ENCODE assay signal across 1 cellular context in genomic region chr17:39194089-39194984, GRCh38.
TF ChIP-seq lines count a peak whose summit lies in the region.

No MANE protein-coding gene starts in this region.

TF ChIP-seq in GM12878, 131 proteins besides CTCF, POLR2A, EP300 and RAD21:
- TF ChIP-seq SRF (IDR thresholded peaks at IDR 0.05; ENCODE audit: low read depth in 2 of 2, low read length in 2 of 2), result no peak
- no peak for TF ChIP-seq SMAD5 (IDR thresholded peaks at IDR 0.05; ENCODE audit: low read depth)
- no peak for TF ChIP-seq IRF4 (IDR thresholded peaks at IDR 0.05; ENCODE audit: low read depth, low read length)
- no peak for TF ChIP-seq CHD2 (IDR thresholded peaks at IDR 0.05; ENCODE audit: borderline replicate concordance, low read depth, low read length)
- TF ChIP-seq ZBTB40 (IDR thresholded peaks at IDR 0.05; ENCODE audit: borderline replicate concordance), result no peak
- TF ChIP-seq CREM (IDR thresholded peaks at IDR 0.05; ENCODE audit: low read depth), result no peak
- no peak for TF ChIP-seq USF1 (IDR thresholded peaks at IDR 0.05; ENCODE audit: borderline replicate concordance, extremely low read length, insufficient read depth, low read depth, low read length)
- no peak for TF ChIP-seq CHD4 (IDR thresholded peaks at IDR 0.05)
- no peak for TF ChIP-seq PRDM15 (CRISPR knock-in tag; IDR thresholded peaks at IDR 0.05)
- TF ChIP-seq MAX (IDR thresholded peaks at IDR 0.05; ENCODE audit: low read depth, low read length), result no peak
- TF ChIP-seq POLR2AphosphoS5 (IDR thresholded peaks at IDR 0.05; ENCODE audit: low read length), result no peak
- no peak for TF ChIP-seq ATF7 (IDR thresholded peaks at IDR 0.05; ENCODE audit: low read depth)
